In genomic region chr11:15562230-15562629, GRCh38 we compare ENCODE assay signal across 27 cellular contexts.
"Had no signal": no experiment of that assay in that cellular context is flagged by ENCODE, and none has a peak within 500 bp of the region (broad histone marks: within the 10 kb centered on the region; RNA-seq: fewer than 3 reads in every experiment).

No MANE protein-coding gene starts in this region.

- H3K27me3 Mint-ChIP-seq: stimulated activated naive B cell treated with anti-CD40 and anti-IgM and Interleukin-4, amounts not matched to agents 10 μg/mL and 1 μg/mL and 100 μg/mL, for 72 hours had no signal

- H3K36me3 Mint-ChIP-seq: naive thymus-derived CD8-positive, alpha-beta T cell; stimulated activated naive B cell treated with anti-CD40 and anti-IgM and Interleukin-4, amounts not matched to agents 10 μg/mL and 1 μg/mL and 100 μg/mL, for 72 hours had no signal

- H3K4me3 Mint-ChIP-seq: naive thymus-derived CD8-positive, alpha-beta T cell; nephron; neural crest cell; stimulated activated naive B cell treated with anti-CD40 and anti-IgM and Interleukin-4, amounts not matched to agents 10 μg/mL and 1 μg/mL and 100 μg/mL, for 72 hours had no signal

- DNase-seq: hippocampal formation; kidney; left colon; left lung; lower lobe of right lung; mammary epithelial cell; mesenchymal stem cell; naive thymus-derived CD8-positive, alpha-beta T cell; pancreas; posterior cingulate gyrus; retina; right cardiac atrium; stimulated activated CD4-positive, alpha-beta T cell treated with anti-CD3 and anti-CD28 coated beads, Interleukin-12 subunit alpha, Interleukin-12 subunit beta, amount 100 ng/mL, for 4 hours; stimulated activated CD4-positive, alpha-beta T cell treated with anti-CD3 and anti-CD28 coated beads, Interleukin-15, amount 100 ng/mL, for 24 hours; stimulated activated CD4-positive, alpha-beta T cell treated with anti-CD3 and anti-CD28 coated beads, Interleukin-2, amount 100 ng/mL, for 24 hours; stimulated activated CD4-positive, alpha-beta T cell treated with anti-CD3 and anti-CD28 coated beads, Interleukin-4, amount 100 ng/mL, for 1 hour; stimulated activated naive B cell treated with anti-CD40 and anti-IgM and Interleukin-4, amounts not matched to agents 10 μg/mL and 1 μg/mL and 100 μg/mL, for 72 hours; stimulated activated naive CD8-positive, alpha-beta T cell treated with anti-CD3 and anti-CD28 coated beads, Interleukin-15, Interleukin-2, amounts not matched to agents 100 U/mL and 50 U/mL, for 24 hours; stomach; tibial artery; trophoblast cell; uterus had no signal

- H3K27me3 ChIP-seq: left lung, pancreas, tibial artery, uterus had no signal

- H3K9me3 ChIP-seq: lower lobe of right lung, pancreas, prostate gland, stomach, thoracic aorta, tibial artery, uterus had no signal

- H3K9me3 Mint-ChIP-seq: nephron had no signal

- H3K4me3 ChIP-seq: left lung, lower lobe of right lung, pancreas, prostate gland, skin epidermis, stomach, thoracic aorta, tibial artery, uterus had no signal

- FAIRE-seq: kidney, pancreas had no signal

- H3K36me3 ChIP-seq: left lung, lower lobe of right lung, pancreas, prostate gland, stomach, thoracic aorta, tibial artery, uterus had no signal

- H3K27ac ChIP-seq: left lung, lower lobe of right lung, pancreas, prostate gland, skin epidermis, stomach, thoracic aorta, tibial artery, uterus had no signal

- H3K27ac Mint-ChIP-seq: stimulated activated naive B cell treated with anti-CD40 and anti-IgM and Interleukin-4, amounts not matched to agents 10 μg/mL and 1 μg/mL and 100 μg/mL, for 72 hours had no signal

- H3K4me1 ChIP-seq: left lung, lower lobe of right lung, pancreas, prostate gland, stomach, tibial artery, uterus had no signal

- H3K4me1 Mint-ChIP-seq: naive thymus-derived CD8-positive, alpha-beta T cell had no signal
